Comparison of ENCODE assay signal across 4 cellular contexts in the genomic region with DNA sequence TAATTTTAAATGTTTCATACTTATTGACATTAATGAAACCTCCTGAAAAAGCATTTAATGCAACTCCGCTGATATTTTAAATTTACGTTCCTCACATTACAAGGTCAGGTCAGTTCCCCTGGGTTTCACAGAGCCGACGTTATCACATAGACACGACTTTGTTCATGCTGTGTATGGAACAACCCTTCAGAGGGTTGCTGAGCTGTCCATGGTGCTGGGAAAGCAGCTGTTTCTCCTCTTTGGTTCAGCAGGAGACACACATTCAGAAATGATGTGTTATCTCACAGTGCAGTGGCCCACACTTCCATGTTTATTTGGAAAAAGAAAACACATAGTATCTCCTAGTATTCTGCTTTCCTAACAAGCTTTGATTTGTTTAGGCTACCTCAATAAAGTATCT.
TF ChIP-seq lines count a peak whose summit lies in the region.

No MANE protein-coding gene starts in this region.

TF ChIP-seq in SK-N-SH, 30 proteins besides CTCF, POLR2A, EP300 and RAD21 (continued from another document):
- TF ChIP-seq, protein P1, sequence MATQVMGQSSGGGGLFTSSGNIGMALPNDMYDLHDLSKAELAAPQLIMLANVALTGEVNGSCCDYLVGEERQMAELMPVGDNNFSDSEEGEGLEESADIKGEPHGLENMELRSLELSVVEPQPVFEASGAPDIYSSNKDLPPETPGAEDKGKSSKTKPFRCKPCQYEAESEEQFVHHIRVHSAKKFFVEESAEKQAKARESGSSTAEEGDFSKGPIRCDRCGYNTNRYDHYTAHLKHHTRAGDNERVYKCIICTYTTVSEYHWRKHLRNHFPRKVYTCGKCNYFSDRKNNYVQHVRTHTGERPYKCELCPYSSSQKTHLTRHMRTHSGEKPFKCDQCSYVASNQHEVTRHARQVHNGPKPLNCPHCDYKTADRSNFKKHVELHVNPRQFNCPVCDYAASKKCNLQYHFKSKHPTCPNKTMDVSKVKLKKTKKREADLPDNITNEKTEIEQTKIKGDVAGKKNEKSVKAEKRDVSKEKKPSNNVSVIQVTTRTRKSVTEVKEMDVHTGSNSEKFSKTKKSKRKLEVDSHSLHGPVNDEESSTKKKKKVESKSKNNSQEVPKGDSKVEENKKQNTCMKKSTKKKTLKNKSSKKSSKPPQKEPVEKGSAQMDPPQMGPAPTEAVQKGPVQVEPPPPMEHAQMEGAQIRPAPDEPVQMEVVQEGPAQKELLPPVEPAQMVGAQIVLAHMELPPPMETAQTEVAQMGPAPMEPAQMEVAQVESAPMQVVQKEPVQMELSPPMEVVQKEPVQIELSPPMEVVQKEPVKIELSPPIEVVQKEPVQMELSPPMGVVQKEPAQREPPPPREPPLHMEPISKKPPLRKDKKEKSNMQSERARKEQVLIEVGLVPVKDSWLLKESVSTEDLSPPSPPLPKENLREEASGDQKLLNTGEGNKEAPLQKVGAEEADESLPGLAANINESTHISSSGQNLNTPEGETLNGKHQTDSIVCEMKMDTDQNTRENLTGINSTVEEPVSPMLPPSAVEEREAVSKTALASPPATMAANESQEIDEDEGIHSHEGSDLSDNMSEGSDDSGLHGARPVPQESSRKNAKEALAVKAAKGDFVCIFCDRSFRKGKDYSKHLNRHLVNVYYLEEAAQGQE (IDR thresholded peaks at IDR 0.05; ENCODE audit: low read depth, low read length), result peak; percentile 99

TF ChIP-seq in SK-N-SH treated with all-trans-retinoic acid at 6 μM for 48 hours, 23 proteins besides CTCF, POLR2A, EP300 and RAD21 (continues in another document):
- TF ChIP-seq, protein P2, sequence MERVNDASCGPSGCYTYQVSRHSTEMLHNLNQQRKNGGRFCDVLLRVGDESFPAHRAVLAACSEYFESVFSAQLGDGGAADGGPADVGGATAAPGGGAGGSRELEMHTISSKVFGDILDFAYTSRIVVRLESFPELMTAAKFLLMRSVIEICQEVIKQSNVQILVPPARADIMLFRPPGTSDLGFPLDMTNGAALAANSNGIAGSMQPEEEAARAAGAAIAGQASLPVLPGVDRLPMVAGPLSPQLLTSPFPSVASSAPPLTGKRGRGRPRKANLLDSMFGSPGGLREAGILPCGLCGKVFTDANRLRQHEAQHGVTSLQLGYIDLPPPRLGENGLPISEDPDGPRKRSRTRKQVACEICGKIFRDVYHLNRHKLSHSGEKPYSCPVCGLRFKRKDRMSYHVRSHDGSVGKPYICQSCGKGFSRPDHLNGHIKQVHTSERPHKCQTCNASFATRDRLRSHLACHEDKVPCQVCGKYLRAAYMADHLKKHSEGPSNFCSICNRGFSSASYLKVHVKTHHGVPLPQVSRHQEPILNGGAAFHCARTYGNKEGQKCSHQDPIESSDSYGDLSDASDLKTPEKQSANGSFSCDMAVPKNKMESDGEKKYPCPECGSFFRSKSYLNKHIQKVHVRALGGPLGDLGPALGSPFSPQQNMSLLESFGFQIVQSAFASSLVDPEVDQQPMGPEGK (CRISPR knock-in tag; IDR thresholded peaks at IDR 0.05; ENCODE audit: borderline replicate concordance), result no peak
- TF ChIP-seq OSR1 (CRISPR knock-in tag; IDR thresholded peaks at IDR 0.05) (no peak), BACH2 (CRISPR knock-in tag; IDR thresholded peaks at IDR 0.05; ENCODE audit: borderline replicate concordance) (no peak), ZC3H10 (CRISPR knock-in tag; IDR thresholded peaks at IDR 0.05) (no peak), ARNTL (CRISPR knock-in tag; IDR thresholded peaks at IDR 0.05; ENCODE audit: borderline replicate concordance, low read depth) (no peak), ZFP30 (CRISPR knock-in tag; IDR thresholded peaks at IDR 0.05) (no peak; the same call in 1 of the 2 replicates), CSDC2 (CRISPR knock-in tag; IDR thresholded peaks at IDR 0.05) (no peak), ZNF565 (CRISPR knock-in tag; conservative IDR thresholded peaks at IDR 0.05; ENCODE audit: low read depth) (no peak), ISL1 (CRISPR knock-in tag; IDR thresholded peaks at IDR 0.05) (no peak), CREB5 (CRISPR knock-in tag; IDR thresholded peaks at IDR 0.05; ENCODE audit: low read depth) (no peak), CSRNP3 (CRISPR knock-in tag; IDR thresholded peaks at IDR 0.05) (no peak), ESRRG (CRISPR knock-in tag; IDR thresholded peaks at IDR 0.05) (no peak), TOX (CRISPR knock-in tag; IDR thresholded peaks at IDR 0.05; ENCODE audit: borderline replicate concordance) (no peak), SNAI2 (CRISPR knock-in tag; IDR thresholded peaks at IDR 0.05) (no peak)

TF ChIP-seq in PFSK-1, 5 proteins besides CTCF, POLR2A, EP300 and RAD21 (continued from another document):
- TF ChIP-seq, protein P1 (IDR thresholded peaks at IDR 0.05; ENCODE audit: insufficient read depth in 1 of 2, low read depth in 2 of 2, low read length in 2 of 2), result peak; percentile 88 to 98
- TF ChIP-seq FOXP2 (optimal IDR thresholded peaks at IDR 0.05; ENCODE audit: borderline replicate concordance, extremely low read depth, extremely low read length, insufficient read depth), result no peak
- no peak for TF ChIP-seq TAF1 (IDR thresholded peaks at IDR 0.05; ENCODE audit: borderline replicate concordance, insufficient read depth, low read length)
- no peak for TF ChIP-seq POLR2AphosphoS5 (IDR thresholded peaks at IDR 0.05; ENCODE audit: low read depth, low read length)

TF ChIP-seq in endothelial cell of umbilical vein, 7 proteins besides CTCF, POLR2A, EP300 and RAD21 (continued from another document):
- TF ChIP-seq EZH2 (IDR thresholded peaks at IDR 0.05; ENCODE audit: borderline replicate concordance, low read depth, low read length, severe bottlenecking), result no peak
- TF ChIP-seq JUN (IDR thresholded peaks at IDR 0.05; ENCODE audit: borderline replicate concordance, insufficient read depth, insufficient read length, low read depth), result no peak
- TF ChIP-seq FOS (IDR thresholded peaks at IDR 0.05; ENCODE audit: borderline replicate concordance, insufficient read depth, low read length), result no peak
- no peak for TF ChIP-seq GATA2 (IDR thresholded peaks at IDR 0.05; ENCODE audit: insufficient read depth, insufficient read length, low read depth, low read length)
- TF ChIP-seq POLR2AphosphoS5 (IDR thresholded peaks at IDR 0.05; ENCODE audit: insufficient read depth, low read depth, low read length), result no peak
- no peak for TF ChIP-seq MYC (IDR thresholded peaks at IDR 0.05; ENCODE audit: low read depth, low read length)
